In genomic region chr12:57522887-57523705, GRCh38 we compare ENCODE assay signal across 8 cellular contexts. TPM values are rescaled to one million over a fixed set of nuclear protein-coding genes. Genes with fewer than 3 reads are reported as not detected.
DNase-seq lines count a peak whose midpoint lies in the region; ATAC-seq and TF ChIP-seq lines count a peak whose summit lies in the region.

No MANE protein-coding gene starts in this region.

- peak; percentile 50 for DNase-seq in ELF-1 (ENCODE audit: low read depth, low spot score)
- DNase-seq in NB4 (ENCODE audit: low read depth), result peak; percentile 92
- DNase-seq in activated CD4-positive, alpha-beta T cell treated with anti-CD3 and anti-CD28 coated beads, Interleukin-2, amount 50 U/mL, for 48 hours, result peak; percentile 36 to 46
- no peak for DNase-seq in epithelial cell of prostate (ENCODE audit: low read depth, low spot score)
- DNase-seq in mucosa of gallbladder (ENCODE audit: low spot score), result peak; percentile 57
- peak; percentile 43 for DNase-seq in tibial nerve (ENCODE audit: low spot score in 2 of 2)

- ATAC-seq in GM19452 (IDR thresholded peaks at IDR 0.05; ENCODE audit: unreplicated experiment) (no peak), HG03565 (IDR thresholded peaks at IDR 0.05; ENCODE audit: unreplicated experiment) (no peak)

- peak overlapping the region; percentile 96 for H3K4me3 ChIP-seq in NB4 (ENCODE audit: low read depth, low read length)
- H3K4me3 ChIP-seq in tibial nerve, result peak overlapping the region; percentile 77 to 91 (median 84)

- H3K9me3 ChIP-seq in tibial nerve, result no peaks in the 10 kb centered on the region

- no peak for TF ChIP-seq POLR2A in NB4 (IDR thresholded peaks at IDR 0.05; ENCODE audit: extremely low read depth, insufficient read length)
- peak in 1 of 2 donors; percentile 28 for TF ChIP-seq POLR2A in tibial nerve (IDR thresholded peaks at IDR 0.05)

- TF ChIP-seq EP300 in tibial nerve (IDR thresholded peaks at IDR 0.05), result peak in 1 of 2 donors; percentile 23

- H3K27ac ChIP-seq in epithelial cell of prostate, result peak overlapping the region; percentile 98
- peak overlapping the region; percentile 93 to 100 (median 96) for H3K27ac ChIP-seq in tibial nerve

- 2 to 3% methylated on average over 24 to 25 of the region's 38 CpGs for whole genome bisulfite sequencing in tibial nerve, 2 donors

- H3K4me1 ChIP-seq in tibial nerve, result peaks cover 0 to 71% (median 56%) of the 10 kb centered on the region in 4 donors

- H3K27me3 ChIP-seq in tibial nerve, result no peaks in the 10 kb centered on the region

- TF ChIP-seq CTCF in NB4 (IDR thresholded peaks at IDR 0.05; ENCODE audit: low read depth, low read length) (no peak), tibial nerve (IDR thresholded peaks at IDR 0.05) (no peak)

- peaks cover 0 to 40% (median 4%) of the 10 kb centered on the region in 3 donors for H3K36me3 ChIP-seq in tibial nerve

RNA-seq across cellular contexts. Expression of gene MBD6, which starts 0.5 kb away (rescaled TPM):
- total RNA-seq in mucosa of gallbladder (115 TPM), tibial nerve (10 to 100 TPM; 23.0 to 49.2 (median 40.9) TPM)

RNA-seq across cellular contexts. Expression of gene DDIT3, which starts 2.8 kb away (rescaled TPM):
- total RNA-seq in mucosa of gallbladder (24.6 TPM), tibial nerve (10 to 100 TPM; 35.2 to 49.2 (median 42.1) TPM)

RNA-seq across cellular contexts. Expression of gene DCTN2, which starts 23.9 kb away (rescaled TPM):
- total RNA-seq in mucosa of gallbladder (135 TPM), tibial nerve (100 to 1,000 TPM in 3 of 4 donors, 10 to 100 TPM in 1; 92.9 to 138 (median 130) TPM)

RNA-seq across cellular contexts. Expression of gene KIF5A, which starts 26.7 kb away (rescaled TPM):
- total RNA-seq in mucosa of gallbladder (0.81 TPM), tibial nerve (1 to 10 TPM; 1.9 to 4.8 (median 2.9) TPM)

RNA-seq across cellular contexts. Expression of gene MARS1, which starts 35.2 kb away (rescaled TPM):
- total RNA-seq in mucosa of gallbladder (116 TPM), tibial nerve (100 to 1,000 TPM in 1 of 4 donors, 10 to 100 TPM in 3; 53.5 to 101 (median 74.2) TPM)
